Comparison of ENCODE assay signal across 8 cellular contexts in genomic region chr3:197003461-197004385, GRCh38. TPM values are rescaled to one million over a fixed set of nuclear protein-coding genes. Genes with fewer than 3 reads are reported as not detected.
A peak's percentile ranks its signal among the peaks of the same experiment; 100 is the strongest.
DNase-seq lines count a peak whose midpoint lies in the region; ATAC-seq and TF ChIP-seq lines count a peak whose summit lies in the region.

No MANE protein-coding gene starts in this region.

- peaks cover 9% of the 10 kb centered on the region; the same call in 1 of the 2 replicates for H3K27me3 ChIP-seq in H9 (ENCODE audit: insufficient read depth, low read length)

- H2BK120ac ChIP-seq in H9 (ENCODE audit: low read depth, low read length, poor library complexity, severe bottlenecking) = no peak overlapping the region

- H3K79me1 ChIP-seq in H9 (ENCODE audit: insufficient read depth, low read depth, low read length, poor library complexity, severe bottlenecking) = no peaks in the 10 kb centered on the region

- no peaks in the 10 kb centered on the region for H3K9me3 ChIP-seq in H9 (ENCODE audit: control insufficient read depth, low read depth, low read length)

- H4K91ac ChIP-seq in H9 (ENCODE audit: insufficient read length, low read depth, low read length) = no peak overlapping the region

- CTCF ChIA-PET in Calu3 (lab: Charles Lee) = interaction anchor here (1.1 kb wide), 1 partner anchor 25 kb away, joined by 5 read pairs; the partner anchor contains the start of gene MELTF

- no peak overlapping the region for H2AK5ac ChIP-seq in H9 (ENCODE audit: insufficient read length, low read length)

- intact Hi-C loops in Calu3 (cut with micrococcal nuclease; ENCODE audit: unreplicated experiment) = no loop called here

- H3K27me3 Mint-ChIP-seq in Calu3 (ENCODE audit: unreplicated experiment) (no peaks in the 10 kb centered on the region), H9 (ENCODE audit: low read depth) (peaks cover 30% of the 10 kb centered on the region), immature natural killer cell (ENCODE audit: low read depth in 3 of 3) (peaks cover 1 to 3% (median 3%) of the 10 kb centered on the region in 3 donors)
- peaks cover 5% of the 10 kb centered on the region for H3K27me3 Mint-ChIP-seq in activated naive CD8-positive, alpha-beta T cell treated with anti-CD3 and anti-CD28 coated beads, Interleukin-2, amount 50 U/mL, for 24 hours
- H3K27me3 Mint-ChIP-seq in stimulated activated memory B cell treated with anti-CD40 and anti-IgM and Interleukin-4, amounts not matched to agents 10 μg/mL and 1 μg/mL and 100 μg/mL, for 72 hours = peaks cover 22% of the 10 kb centered on the region

- no CpG with 5 or more reads among the region's 61 CpGs for WGBS in H9 (ENCODE audit: extremely low coverage, insufficient read length, low lambda C conversion rate)

- H2BK12ac ChIP-seq in H9 (ENCODE audit: insufficient read length, low read depth, low read length) = no peak overlapping the region

- H3K4me1 ChIP-seq in H9 (ENCODE audit: insufficient read depth, low read length) = 0 out of 2 replicates have a peak, but pooled peaks cover 6% of the 10 kb centered on the region

- TF ChIP-seq CTCF in Calu3 (IDR thresholded peaks at IDR 0.05; ENCODE audit: unreplicated experiment) = no peak
- no peak; the same call in 2 of the 3 replicates for TF ChIP-seq CTCF in H9 (conservative IDR thresholded peaks at IDR 0.05)

- no peak overlapping the region for H3K23ac ChIP-seq in H9 (ENCODE audit: insufficient read length, low read depth, low read length)

- H3K27ac Mint-ChIP-seq in Calu3 (ENCODE audit: unreplicated experiment) = no peak overlapping the region
- no peak overlapping the region for H3K27ac Mint-ChIP-seq in H9
- H3K27ac Mint-ChIP-seq in activated naive CD8-positive, alpha-beta T cell treated with anti-CD3 and anti-CD28 coated beads, Interleukin-2, amount 50 U/mL, for 24 hours = peak overlapping the region; percentile 83
- H3K27ac Mint-ChIP-seq in immature natural killer cell = peak overlapping the region in 5 of 6 donors; percentile 30 to 79 (median 78)
- peak overlapping the region; percentile 76 for H3K27ac Mint-ChIP-seq in stimulated activated memory B cell treated with anti-CD40 and anti-IgM and Interleukin-4, amounts not matched to agents 10 μg/mL and 1 μg/mL and 100 μg/mL, for 72 hours

- no peak overlapping the region for H3K56ac ChIP-seq in H9 (ENCODE audit: insufficient read length, low read depth, low read length)

- H3K9me3 Mint-ChIP-seq in Calu3 (ENCODE audit: low read depth, unreplicated experiment) (no peaks in the 10 kb centered on the region), H9 (peaks cover 0 to 3% of the 10 kb centered on the region in 2 experiments; a peak in 2 of 5 replicates), immature natural killer cell (no peaks in the 10 kb centered on the region)
- no peaks in the 10 kb centered on the region for H3K9me3 Mint-ChIP-seq in activated naive CD8-positive, alpha-beta T cell treated with anti-CD3 and anti-CD28 coated beads, Interleukin-2, amount 50 U/mL, for 24 hours
- no peaks in the 10 kb centered on the region for H3K9me3 Mint-ChIP-seq in stimulated activated memory B cell treated with anti-CD40 and anti-IgM and Interleukin-4, amounts not matched to agents 10 μg/mL and 1 μg/mL and 100 μg/mL, for 72 hours

- H3K79me2 ChIP-seq in H9 (ENCODE audit: insufficient read depth, low read length) = no peaks in the 10 kb centered on the region

- H3K4me3 Mint-ChIP-seq in Calu3 (ENCODE audit: low read depth, unreplicated experiment) (peak overlapping the region; percentile 59), H9 (peak overlapping the region; percentile 65 to 89), immature natural killer cell (peak overlapping the region; percentile 81 to 88 (median 84))
- H3K4me3 Mint-ChIP-seq in activated naive CD8-positive, alpha-beta T cell treated with anti-CD3 and anti-CD28 coated beads, Interleukin-2, amount 50 U/mL, for 24 hours = peak overlapping the region; percentile 75
- H3K4me3 Mint-ChIP-seq in stimulated activated memory B cell treated with anti-CD40 and anti-IgM and Interleukin-4, amounts not matched to agents 10 μg/mL and 1 μg/mL and 100 μg/mL, for 72 hours = peak overlapping the region; percentile 86

- no peak overlapping the region for H3K9ac ChIP-seq in H9 (ENCODE audit: extremely low read depth, insufficient read length, low read length)

- peak overlapping the region; percentile 53 for H3K4me2 ChIP-seq in H9 (ENCODE audit: insufficient read depth, insufficient read length, low read length)

- no peak overlapping the region for H2BK5ac ChIP-seq in H9 (ENCODE audit: insufficient read length, low read length)

- H3K4me1 Mint-ChIP-seq in Calu3 (ENCODE audit: low read depth, unreplicated experiment) (no peaks in the 10 kb centered on the region), H9 (peaks cover 17 to 20% of the 10 kb centered on the region in 2 experiments), immature natural killer cell (peaks cover 16 to 17% of the 10 kb centered on the region in 2 donors)
- H3K4me1 Mint-ChIP-seq in activated naive CD8-positive, alpha-beta T cell treated with anti-CD3 and anti-CD28 coated beads, Interleukin-2, amount 50 U/mL, for 24 hours = peaks cover 10% of the 10 kb centered on the region
- peaks cover 25% of the 10 kb centered on the region for H3K4me1 Mint-ChIP-seq in stimulated activated memory B cell treated with anti-CD40 and anti-IgM and Interleukin-4, amounts not matched to agents 10 μg/mL and 1 μg/mL and 100 μg/mL, for 72 hours

- DNase-seq in Calu3 (no peak), H9 (peak; percentile 55), NCI-H510A treated with DMSO at 0.1 percent for 48 hours (lab: John Stamatoyannopoulos, UW) (peak; percentile 85), immature natural killer cell (no peak)
- DNase-seq in activated naive CD8-positive, alpha-beta T cell treated with anti-CD3 and anti-CD28 coated beads, Interleukin-2, amount 50 U/mL, for 24 hours = peak; percentile 32

- H3K14ac ChIP-seq in H9 (ENCODE audit: insufficient read depth, low read length) = peak overlapping the region; percentile 21

- H3K4ac ChIP-seq in H9 (ENCODE audit: low read depth, low read length) = no peak overlapping the region

- peaks cover 4% of the 10 kb centered on the region for H3K23me2 ChIP-seq in H9 (ENCODE audit: insufficient read length, low read depth, low read length, poor library complexity, severe bottlenecking)

- ATAC-seq in activated naive CD8-positive, alpha-beta T cell treated with anti-CD3 and anti-CD28 coated beads, Interleukin-2, amount 50 U/mL, for 24 hours = peak; percentile 3
- ATAC-seq in stimulated activated memory B cell treated with anti-CD40 and anti-IgM and Interleukin-4, amounts not matched to agents 10 μg/mL and 1 μg/mL and 100 μg/mL, for 72 hours = peak; percentile 17
- no peak for ATAC-seq in activated CD4-positive, CD25-positive, alpha-beta regulatory T cell treated with anti-CD3 and anti-CD28 coated beads, Interleukin-2, amount 50 U/mL, for 24 hours
- no peak for ATAC-seq in GM21619 (IDR thresholded peaks at IDR 0.05; ENCODE audit: unreplicated experiment)

- BruUV-seq in Calu3 (replicated peaks; lab: Mats Ljungman, UMichigan) = no TSS peak

- H2BK15ac ChIP-seq in H9 (ENCODE audit: low read depth, low read length) = no peak overlapping the region

- H2AFZ ChIP-seq in H9 (ENCODE audit: low read length) = no peak overlapping the region

- H3K27ac ChIP-seq in H9 (ENCODE audit: insufficient read length, low read depth, low read length) = no peak overlapping the region

- no peak overlapping the region for H2BK20ac ChIP-seq in H9 (ENCODE audit: low read depth, low read length, poor library complexity, severe bottlenecking)

- H3T11ph ChIP-seq in H9 (ENCODE audit: low read length) = no peak overlapping the region

- H3K36me3 Mint-ChIP-seq in Calu3 (ENCODE audit: insufficient read depth, unreplicated experiment) = peaks cover 6% of the 10 kb centered on the region
- H3K36me3 Mint-ChIP-seq in H9 (ENCODE audit: insufficient read depth in 1 of 3, low read depth in 3 of 3) = peaks cover 3 to 13% (median 6%) of the 10 kb centered on the region in 3 experiments; a peak in 5 of 7 replicates
- no peaks in the 10 kb centered on the region for H3K36me3 Mint-ChIP-seq in activated naive CD8-positive, alpha-beta T cell treated with anti-CD3 and anti-CD28 coated beads, Interleukin-2, amount 50 U/mL, for 24 hours (ENCODE audit: low read depth)
- no peaks in the 10 kb centered on the region for H3K36me3 Mint-ChIP-seq in immature natural killer cell
- peaks cover 14% of the 10 kb centered on the region for H3K36me3 Mint-ChIP-seq in stimulated activated memory B cell treated with anti-CD40 and anti-IgM and Interleukin-4, amounts not matched to agents 10 μg/mL and 1 μg/mL and 100 μg/mL, for 72 hours

- H4K20me1 ChIP-seq in H9 (ENCODE audit: control insufficient read depth, insufficient read depth, insufficient read length) = no peaks in the 10 kb centered on the region

- no peak overlapping the region for H3K18ac ChIP-seq in H9 (ENCODE audit: insufficient read length, low read depth, low read length)

- H4K5ac ChIP-seq in H9 (ENCODE audit: insufficient read length, low read depth, low read length) = no peak overlapping the region

- H4K8ac ChIP-seq in H9 (replicated peaks; ENCODE audit: insufficient read length, low read depth, low read length) = no peak overlapping the region

RNA-seq across cellular contexts. Expression of gene MELTF, which starts 25.9 kb away (rescaled TPM):
- total RNA-seq in Calu3 (2022) (29.8 and 39.0 TPM in 2 replicates), H9 (2021) (8.8 and 9.2 TPM in 2 replicates)
- 1 to 10 TPM in 2 of 3 donors, not detected in 1; 1.1 to 1.3 TPM for polyA plus RNA-seq in immature natural killer cell

RNA-seq across cellular contexts. Expression of gene PIGZ, which starts 35.1 kb away (rescaled TPM):
- total RNA-seq in Calu3 (2022) = 6.7 TPM in 2 replicates
- 0.15 and 0.29 TPM in 2 replicates for total RNA-seq in H9 (2021)
- 1 to 10 TPM; 1.6 to 2.9 (median 2.3) TPM for polyA plus RNA-seq in immature natural killer cell

Comparison
In these comparisons a context has a peak if more than half of its experiments do, and no peak if none do; other contexts are left out.
1. DNase-seq: peak in H9 (single experiment), NCI-H510A treated with DMSO at 0.1 percent for 48 hours (single experiment) and activated naive CD8-positive, alpha-beta T cell treated with anti-CD3 and anti-CD28 coated beads, Interleukin-2, amount 50 U/mL, for 24 hours (single experiment); none in Calu3 (single experiment) and immature natural killer cell (0 of 3).
2. H3K27ac Mint-ChIP-seq: peak in activated naive CD8-positive, alpha-beta T cell treated with anti-CD3 and anti-CD28 coated beads, Interleukin-2, amount 50 U/mL, for 24 hours (single experiment), immature natural killer cell (5 of 6) and stimulated activated memory B cell treated with anti-CD40 and anti-IgM and Interleukin-4, amounts not matched to agents 10 μg/mL and 1 μg/mL and 100 μg/mL, for 72 hours (single experiment); none in Calu3 (single experiment) and H9 (0 of 3).
3. ATAC-seq: peak in activated naive CD8-positive, alpha-beta T cell treated with anti-CD3 and anti-CD28 coated beads, Interleukin-2, amount 50 U/mL, for 24 hours (single experiment) and stimulated activated memory B cell treated with anti-CD40 and anti-IgM and Interleukin-4, amounts not matched to agents 10 μg/mL and 1 μg/mL and 100 μg/mL, for 72 hours (single experiment); none in activated CD4-positive, CD25-positive, alpha-beta regulatory T cell treated with anti-CD3 and anti-CD28 coated beads, Interleukin-2, amount 50 U/mL, for 24 hours (0 of 2) and GM21619 (single experiment).
4. Peak in every context shown above with its lines, with median percentiles within 50 percentile points of each other: H3K4me3 Mint-ChIP-seq.